In the genomic region with DNA sequence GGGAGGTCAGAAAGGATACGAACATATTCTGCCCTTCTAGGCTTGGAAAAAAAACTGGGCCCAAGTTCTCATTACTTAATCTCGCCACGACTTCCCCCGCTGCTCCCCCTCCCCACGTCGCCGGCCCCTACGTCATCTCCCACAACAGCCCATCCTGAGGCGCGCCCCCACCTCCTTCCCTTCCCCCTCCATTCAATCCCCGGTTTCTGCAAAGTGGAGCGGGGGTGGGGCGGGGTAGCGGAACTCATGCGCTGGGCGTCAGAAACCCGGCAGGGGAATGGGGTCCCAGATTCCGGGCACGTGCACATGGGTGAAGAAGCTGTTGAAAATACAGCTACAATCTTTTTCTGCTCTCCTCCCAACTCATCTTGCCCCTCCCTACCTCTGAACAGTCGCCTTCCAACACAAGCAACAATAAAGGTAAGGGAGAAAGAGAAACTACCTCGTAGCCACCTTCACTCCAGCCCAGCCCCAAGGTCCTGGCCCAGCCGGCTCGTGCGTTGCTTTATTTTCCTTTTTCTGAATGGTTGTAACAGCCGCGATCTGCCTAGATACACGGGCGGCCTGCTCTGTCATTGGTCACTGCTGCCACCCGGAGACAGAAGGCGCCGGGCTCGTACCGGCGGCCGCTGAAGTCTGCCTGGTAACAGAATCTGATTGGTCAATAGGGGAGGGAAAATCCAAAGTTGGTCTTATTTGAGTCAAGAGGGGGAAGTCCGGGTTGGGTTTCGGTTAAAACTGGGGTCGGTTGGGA, we compare ENCODE assay signal across 1 cellular context.
TF ChIP-seq lines count a peak whose summit lies in the region.

A gene (minus strand): TSS at position 484 of the 754 bp plus-strand sequence. CDS start 932 bp downstream, outside the sequence.

TF ChIP-seq in GM23338, 12 proteins besides CTCF, POLR2A, EP300 and RAD21 (continued from another document):
- TF ChIP-seq, protein P1, sequence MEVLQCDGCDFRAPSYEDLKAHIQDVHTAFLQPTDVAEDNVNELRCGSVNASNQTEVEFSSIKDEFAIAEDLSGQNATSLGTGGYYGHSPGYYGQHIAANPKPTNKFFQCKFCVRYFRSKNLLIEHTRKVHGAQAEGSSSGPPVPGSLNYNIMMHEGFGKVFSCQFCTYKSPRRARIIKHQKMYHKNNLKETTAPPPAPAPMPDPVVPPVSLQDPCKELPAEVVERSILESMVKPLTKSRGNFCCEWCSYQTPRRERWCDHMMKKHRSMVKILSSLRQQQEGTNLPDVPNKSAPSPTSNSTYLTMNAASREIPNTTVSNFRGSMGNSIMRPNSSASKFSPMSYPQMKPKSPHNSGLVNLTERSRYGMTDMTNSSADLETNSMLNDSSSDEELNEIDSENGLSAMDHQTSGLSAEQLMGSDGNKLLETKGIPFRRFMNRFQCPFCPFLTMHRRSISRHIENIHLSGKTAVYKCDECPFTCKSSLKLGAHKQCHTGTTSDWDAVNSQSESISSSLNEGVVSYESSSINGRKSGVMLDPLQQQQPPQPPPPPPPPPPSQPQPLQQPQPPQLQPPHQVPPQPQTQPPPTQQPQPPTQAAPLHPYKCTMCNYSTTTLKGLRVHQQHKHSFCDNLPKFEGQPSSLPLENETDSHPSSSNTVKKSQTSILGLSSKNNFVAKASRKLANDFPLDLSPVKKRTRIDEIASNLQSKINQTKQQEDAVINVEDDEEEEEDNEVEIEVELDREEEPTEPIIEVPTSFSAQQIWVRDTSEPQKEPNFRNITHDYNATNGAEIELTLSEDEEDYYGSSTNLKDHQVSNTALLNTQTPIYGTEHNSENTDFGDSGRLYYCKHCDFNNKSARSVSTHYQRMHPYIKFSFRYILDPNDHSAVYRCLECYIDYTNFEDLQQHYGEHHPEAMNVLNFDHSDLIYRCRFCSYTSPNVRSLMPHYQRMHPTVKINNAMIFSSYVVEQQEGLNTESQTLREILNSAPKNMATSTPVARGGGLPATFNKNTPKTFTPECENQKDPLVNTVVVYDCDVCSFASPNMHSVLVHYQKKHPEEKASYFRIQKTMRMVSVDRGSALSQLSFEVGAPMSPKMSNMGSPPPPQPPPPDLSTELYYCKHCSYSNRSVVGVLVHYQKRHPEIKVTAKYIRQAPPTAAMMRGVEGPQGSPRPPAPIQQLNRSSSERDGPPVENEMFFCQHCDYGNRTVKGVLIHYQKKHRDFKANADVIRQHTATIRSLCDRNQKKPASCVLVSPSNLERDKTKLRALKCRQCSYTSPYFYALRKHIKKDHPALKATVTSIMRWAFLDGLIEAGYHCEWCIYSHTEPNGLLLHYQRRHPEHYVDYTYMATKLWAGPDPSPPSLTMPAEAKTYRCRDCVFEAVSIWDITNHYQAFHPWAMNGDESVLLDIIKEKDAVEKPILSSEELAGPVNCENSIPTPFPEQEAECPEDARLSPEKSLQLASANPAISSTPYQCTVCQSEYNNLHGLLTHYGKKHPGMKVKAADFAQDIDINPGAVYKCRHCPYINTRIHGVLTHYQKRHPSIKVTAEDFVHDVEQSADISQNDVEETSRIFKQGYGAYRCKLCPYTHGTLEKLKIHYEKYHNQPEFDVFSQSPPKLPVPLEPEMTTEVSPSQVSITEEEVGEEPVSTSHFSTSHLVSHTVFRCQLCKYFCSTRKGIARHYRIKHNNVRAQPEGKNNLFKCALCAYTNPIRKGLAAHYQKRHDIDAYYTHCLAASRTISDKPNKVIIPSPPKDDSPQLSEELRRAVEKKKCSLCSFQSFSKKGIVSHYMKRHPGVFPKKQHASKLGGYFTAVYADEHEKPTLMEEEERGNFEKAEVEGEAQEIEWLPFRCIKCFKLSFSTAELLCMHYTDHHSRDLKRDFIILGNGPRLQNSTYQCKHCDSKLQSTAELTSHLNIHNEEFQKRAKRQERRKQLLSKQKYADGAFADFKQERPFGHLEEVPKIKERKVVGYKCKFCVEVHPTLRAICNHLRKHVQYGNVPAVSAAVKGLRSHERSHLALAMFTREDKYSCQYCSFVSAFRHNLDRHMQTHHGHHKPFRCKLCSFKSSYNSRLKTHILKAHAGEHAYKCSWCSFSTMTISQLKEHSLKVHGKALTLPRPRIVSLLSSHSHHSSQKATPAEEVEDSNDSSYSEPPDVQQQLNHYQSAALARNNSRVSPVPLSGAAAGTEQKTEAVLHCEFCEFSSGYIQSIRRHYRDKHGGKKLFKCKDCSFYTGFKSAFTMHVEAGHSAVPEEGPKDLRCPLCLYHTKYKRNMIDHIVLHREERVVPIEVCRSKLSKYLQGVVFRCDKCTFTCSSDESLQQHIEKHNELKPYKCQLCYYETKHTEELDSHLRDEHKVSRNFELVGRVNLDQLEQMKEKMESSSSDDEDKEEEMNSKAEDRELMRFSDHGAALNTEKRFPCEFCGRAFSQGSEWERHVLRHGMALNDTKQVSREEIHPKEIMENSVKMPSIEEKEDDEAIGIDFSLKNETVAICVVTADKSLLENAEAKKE (CRISPR knock-in tag; IDR thresholded peaks at IDR 0.05) = no peak
- TF ChIP-seq CREB1 (CRISPR knock-in tag; IDR thresholded peaks at IDR 0.05; ENCODE audit: low read depth) = peak; percentile 93
- TF ChIP-seq, protein P2, sequence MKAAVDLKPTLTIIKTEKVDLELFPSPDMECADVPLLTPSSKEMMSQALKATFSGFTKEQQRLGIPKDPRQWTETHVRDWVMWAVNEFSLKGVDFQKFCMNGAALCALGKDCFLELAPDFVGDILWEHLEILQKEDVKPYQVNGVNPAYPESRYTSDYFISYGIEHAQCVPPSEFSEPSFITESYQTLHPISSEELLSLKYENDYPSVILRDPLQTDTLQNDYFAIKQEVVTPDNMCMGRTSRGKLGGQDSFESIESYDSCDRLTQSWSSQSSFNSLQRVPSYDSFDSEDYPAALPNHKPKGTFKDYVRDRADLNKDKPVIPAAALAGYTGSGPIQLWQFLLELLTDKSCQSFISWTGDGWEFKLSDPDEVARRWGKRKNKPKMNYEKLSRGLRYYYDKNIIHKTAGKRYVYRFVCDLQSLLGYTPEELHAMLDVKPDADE (IDR thresholded peaks at IDR 0.05) = 0 out of 2 replicates have a peak, but pooled peaks have one; percentile 38
